ENCODE assay signal across 23 cellular contexts in the genomic region with DNA sequence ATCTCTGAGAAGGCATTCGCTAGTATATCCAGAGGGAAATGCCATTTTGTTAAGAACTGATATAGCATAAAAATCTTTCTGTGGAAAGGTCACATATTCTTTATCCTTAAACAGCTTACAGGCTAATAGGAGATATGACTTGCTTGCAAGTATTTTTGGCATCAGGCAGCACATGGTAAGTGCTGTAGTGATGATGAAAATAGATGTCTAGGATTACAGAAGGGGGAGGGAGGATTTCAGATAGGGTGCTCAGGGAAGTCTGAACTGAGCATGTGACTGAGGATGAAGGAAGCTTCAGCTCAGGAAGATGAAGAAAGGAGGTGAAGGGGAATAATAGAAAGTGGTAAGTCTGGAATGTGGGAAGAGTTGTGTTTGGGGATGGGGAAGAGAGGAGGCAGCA.
DNase-seq lines count a peak whose midpoint lies in the region; ATAC-seq and TF ChIP-seq lines count a peak whose summit lies in the region.
"Had no signal": no experiment of that assay in that cellular context is flagged by ENCODE, and none has a peak within 500 bp of the region (broad histone marks: within the 10 kb centered on the region; RNA-seq: fewer than 3 reads in every experiment).

No MANE protein-coding gene starts in this region.

- H3K27me3 ChIP-seq in CD4-positive, CD25-positive, alpha-beta regulatory T cell (ENCODE audit: control insufficient read depth, insufficient read depth, low read length), result no peaks in the 10 kb centered on the region
- H3K27me3 ChIP-seq: gastroesophageal sphincter, spleen, stomach, upper lobe of left lung had no signal

- H3K27ac Mint-ChIP-seq in CD4-positive, CD25-positive, alpha-beta regulatory T cell, result peak overlapping the region in 2 of 3 donors; percentile 1 to 21
- H3K27ac Mint-ChIP-seq in mesothelial cell of epicardium, result peak overlapping the region; percentile 39
- H3K27ac Mint-ChIP-seq in effector memory CD8-positive, alpha-beta T cell, result no peak overlapping the region
- H3K27ac Mint-ChIP-seq: activated naive CD4-positive, alpha-beta T cell treated with anti-CD3 and anti-CD28 coated beads, Interleukin-2, amount 50 U/mL, for 72 hours; nephron had no signal

- H3K4me1 Mint-ChIP-seq in CD4-positive, CD25-positive, alpha-beta regulatory T cell, result peaks cover 0 to 16% (median 1%) of the 10 kb centered on the region in 4 donors
- peaks cover 39% of the 10 kb centered on the region for H3K4me1 Mint-ChIP-seq in mesothelial cell of epicardium
- peaks cover 0 to 10% of the 10 kb centered on the region in 2 donors for H3K4me1 Mint-ChIP-seq in effector memory CD8-positive, alpha-beta T cell (ENCODE audit: low read depth in 2 of 2)

- no peak overlapping the region for H3K4me3 ChIP-seq in CD4-positive, CD25-positive, alpha-beta regulatory T cell (ENCODE audit: low read depth, low read length)
- H3K4me3 ChIP-seq: gastroesophageal sphincter, spleen, stomach, upper lobe of left lung had no signal

- H3K27ac ChIP-seq in CD4-positive, CD25-positive, alpha-beta regulatory T cell (ENCODE audit: insufficient read depth, low read length, poor library complexity, severe bottlenecking), result no peak overlapping the region
- H3K27ac ChIP-seq: gastroesophageal sphincter, RWPE1, spleen, upper lobe of left lung had no signal

- H3K9me3 Mint-ChIP-seq in CD4-positive, CD25-positive, alpha-beta regulatory T cell, result peaks cover 0 to 4% (median 0%) of the 10 kb centered on the region in 7 donors
- peaks cover 8% of the 10 kb centered on the region for H3K9me3 Mint-ChIP-seq in mesothelial cell of epicardium
- H3K9me3 Mint-ChIP-seq in effector memory CD8-positive, alpha-beta T cell, result peaks cover 0 to 7% of the 10 kb centered on the region in 2 donors

- no peak overlapping the region for H3K4me3 Mint-ChIP-seq in CD4-positive, CD25-positive, alpha-beta regulatory T cell
- H3K4me3 Mint-ChIP-seq in mesothelial cell of epicardium, result no peak overlapping the region
- H3K4me3 Mint-ChIP-seq in effector memory CD8-positive, alpha-beta T cell, result no peak overlapping the region
- H3K4me3 Mint-ChIP-seq: nephron had no signal

- H3K36me3 Mint-ChIP-seq in CD4-positive, CD25-positive, alpha-beta regulatory T cell, result peaks cover 11% of the 10 kb centered on the region
- peaks cover 23% of the 10 kb centered on the region for H3K36me3 Mint-ChIP-seq in mesothelial cell of epicardium
- H3K36me3 Mint-ChIP-seq in effector memory CD8-positive, alpha-beta T cell (ENCODE audit: insufficient read depth), result no peaks in the 10 kb centered on the region

- no peaks in the 10 kb centered on the region for H3K9me3 ChIP-seq in CD4-positive, CD25-positive, alpha-beta regulatory T cell (ENCODE audit: control insufficient read depth in 2 of 2, low read length in 2 of 2)
- H3K9me3 ChIP-seq: gastroesophageal sphincter, stomach, upper lobe of left lung had no signal

- H3K36me3 ChIP-seq in CD4-positive, CD25-positive, alpha-beta regulatory T cell (ENCODE audit: control insufficient read depth, insufficient read depth, low read length), result no peaks in the 10 kb centered on the region
- H3K36me3 ChIP-seq: gastroesophageal sphincter, spleen, stomach, upper lobe of left lung had no signal

- no peak for DNase-seq in CD4-positive, CD25-positive, alpha-beta regulatory T cell
- DNase-seq in NCI-H226 (peak; percentile 16), fibroblast of peridontal ligament (ENCODE audit: extremely low read depth) (peak; percentile 64), mesothelial cell of epicardium (ENCODE audit: low spot score in 2 of 2, unreplicated experiment in 2 of 2) (no peak), NCI-H1092 (lab: John Stamatoyannopoulos, UW) (no peak), NCI-H187 treated with DMSO at 0.1 percent for 48 hours (lab: John Stamatoyannopoulos, UW) (no peak), MV-4-11 (lab: John Stamatoyannopoulos, UW) (no peak)
- no peak for DNase-seq in effector memory CD8-positive, alpha-beta T cell
- DNase-seq: activated CD4-positive, alpha-beta T cell treated with anti-CD3 and anti-CD28 coated beads for 1 hour; DMS79; GOT3; KG1; NCI-H1930; NCI-H510A treated with DMSO at 0.1 percent for 48 hours; posterior cingulate gyrus; spleen; stimulated activated CD4-positive, alpha-beta T cell treated with anti-CD3 and anti-CD28 coated beads, Interleukin-4, amount 100 ng/mL, for 4 hours; stomach; upper lobe of left lung had no signal

- no peaks in the 10 kb centered on the region for H3K27me3 Mint-ChIP-seq in CD4-positive, CD25-positive, alpha-beta regulatory T cell
- no peaks in the 10 kb centered on the region for H3K27me3 Mint-ChIP-seq in mesothelial cell of epicardium (ENCODE audit: low read depth)
- peaks cover 0 to 11% of the 10 kb centered on the region in 2 donors for H3K27me3 Mint-ChIP-seq in effector memory CD8-positive, alpha-beta T cell

- H3K4me1 ChIP-seq in CD4-positive, CD25-positive, alpha-beta regulatory T cell (ENCODE audit: control insufficient read depth, insufficient read depth, low read length, poor library complexity, severe bottlenecking), result no peaks in the 10 kb centered on the region

- TF ChIP-seq CTCF in mesothelial cell of epicardium (IDR thresholded peaks at IDR 0.05; ENCODE audit: unreplicated experiment), result no peak

- ATAC-seq in CD4-positive, CD25-positive, alpha-beta regulatory T cell (ENCODE audit: low read depth in 2 of 2), result no peak
- no peak for ATAC-seq in effector memory CD8-positive, alpha-beta T cell (replicated peaks)
- ATAC-seq: activated naive CD4-positive, alpha-beta T cell treated with anti-CD3 and anti-CD28 coated beads, Interleukin-2, amount 50 U/mL, for 72 hours; gastroesophageal sphincter had no signal

Comparison
In these comparisons a context has a peak if more than half of its experiments do, and no peak if none do; other contexts are left out.
1. DNase-seq: peak in NCI-H226 (single experiment) and fibroblast of peridontal ligament (single experiment); none in CD4-positive, CD25-positive, alpha-beta regulatory T cell (0 of 3), mesothelial cell of epicardium (0 of 2), NCI-H1092 (single experiment), NCI-H187 treated with DMSO at 0.1 percent for 48 hours (single experiment), MV-4-11 (single experiment) and effector memory CD8-positive, alpha-beta T cell (0 of 3).
2. H3K27ac Mint-ChIP-seq: peak in CD4-positive, CD25-positive, alpha-beta regulatory T cell (2 of 3) and mesothelial cell of epicardium (single experiment); none in effector memory CD8-positive, alpha-beta T cell (0 of 2).